1 cellular context compared by ENCODE assay signal in the genomic region with DNA sequence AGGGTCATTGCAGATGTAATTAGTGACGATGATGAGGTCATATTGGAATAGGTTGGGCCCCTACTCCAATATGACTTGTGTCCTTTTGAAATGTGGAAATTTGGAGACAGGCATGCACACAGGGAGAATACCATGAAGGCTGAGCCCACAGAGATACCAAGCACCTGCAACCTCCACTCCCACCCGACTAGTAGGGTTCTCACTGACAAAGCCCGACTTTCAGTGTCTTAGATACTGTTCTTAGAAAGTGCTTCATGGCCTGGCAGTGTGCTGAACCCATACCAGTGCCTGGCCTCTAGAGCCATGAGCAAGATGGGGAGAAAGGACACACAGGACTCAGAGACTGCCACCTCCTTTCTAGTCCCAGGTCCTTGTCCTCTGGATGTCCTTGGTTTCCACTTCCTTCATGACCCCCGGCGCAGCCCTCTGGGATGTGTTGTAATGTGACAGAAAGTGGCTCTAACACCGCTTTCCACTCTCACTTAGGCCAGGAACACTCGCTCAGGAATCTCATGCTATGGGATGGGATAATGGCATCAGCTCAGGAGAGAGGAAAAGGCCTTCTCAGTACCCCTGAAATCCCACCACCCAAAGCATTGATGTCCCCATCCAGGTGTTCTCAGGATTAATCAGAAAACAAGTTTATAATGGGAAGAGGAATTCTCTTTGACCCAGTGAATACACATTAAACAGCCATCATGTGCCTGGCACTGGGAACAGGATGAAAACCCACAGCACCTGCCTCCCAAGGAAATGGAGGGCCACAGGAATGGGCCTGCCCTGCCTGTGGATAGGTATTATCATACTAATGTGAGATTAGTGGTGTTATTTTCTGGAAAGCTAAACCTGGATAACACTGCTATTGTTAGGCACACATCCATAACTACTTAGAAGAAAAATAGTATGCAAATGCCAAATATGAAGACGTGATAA.
TF ChIP-seq lines count a peak whose summit lies in the region.

No MANE protein-coding gene starts in this region.

TF ChIP-seq in K562, 482 proteins besides CTCF, POLR2A, EP300 and RAD21:
- no peak for TF ChIP-seq KDM1A (IDR thresholded peaks at IDR 0.05)
- 0 out of 2 replicates have a peak, but pooled peaks have one; percentile 62 for TF ChIP-seq POLR2AphosphoS2 (IDR thresholded peaks at IDR 0.05; ENCODE audit: low read length)
- TF ChIP-seq SLC30A9 (CRISPR knock-in tag; IDR thresholded peaks at IDR 0.05): no peak
- no peak for TF ChIP-seq TRIM28 (IDR thresholded peaks at IDR 0.05)
- no peak for TF ChIP-seq ZNF324 (CRISPR knock-in tag; IDR thresholded peaks at IDR 0.05)
- no peak for TF ChIP-seq BCOR (IDR thresholded peaks at IDR 0.05)
